Comparison of ENCODE assay signal across 8 cellular contexts in the genomic region with DNA sequence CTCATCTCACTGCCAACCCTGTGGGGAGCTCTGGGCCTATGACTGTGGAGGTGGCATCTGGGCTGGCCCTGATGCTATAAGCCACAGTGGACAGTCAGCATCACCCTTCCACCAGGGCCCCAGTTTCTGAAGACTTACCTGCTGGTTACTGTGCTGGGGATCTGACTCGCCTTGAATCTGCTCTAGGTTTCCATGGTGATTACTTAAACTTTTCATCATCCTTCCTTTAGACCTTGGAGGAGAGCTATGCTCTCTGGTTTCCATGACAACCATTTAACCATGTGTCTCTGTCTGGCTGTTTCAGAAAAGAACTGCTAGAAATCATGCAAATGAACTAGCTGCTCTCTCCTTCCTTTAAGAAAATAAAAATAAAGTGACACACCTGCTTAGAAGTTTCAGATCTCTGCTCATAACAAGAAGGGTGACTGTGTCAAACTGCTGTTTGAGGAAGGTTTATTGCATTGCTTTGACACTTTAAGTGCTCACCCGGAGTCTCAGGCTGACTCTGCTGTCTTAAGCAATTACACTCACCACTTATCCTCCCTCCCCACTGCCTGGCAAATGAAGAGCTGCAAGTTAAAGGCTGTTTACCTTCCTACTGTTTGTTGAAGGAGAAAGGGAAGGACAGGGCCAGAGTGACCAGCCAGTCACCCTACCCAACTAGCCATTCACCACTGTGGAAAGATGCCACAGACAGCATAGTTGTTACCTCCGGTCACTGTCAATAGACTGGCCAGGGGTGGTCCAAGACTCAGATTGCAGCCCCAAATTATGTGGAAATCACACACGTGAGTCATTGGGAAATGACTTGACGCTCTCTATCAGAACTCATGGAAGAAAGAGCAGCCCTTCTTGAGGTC.
DNase-seq lines count a peak whose midpoint lies in the region; ATAC-seq, FAIRE-seq and TF ChIP-seq lines count a peak whose summit lies in the region.

No MANE protein-coding gene starts in this region.

- H3K79me2 ChIP-seq in OCI-LY7 (ENCODE audit: insufficient read depth, low read depth, low read length) (no peaks in the 10 kb centered on the region), hepatocyte (no peaks in the 10 kb centered on the region)

- H3K27ac Mint-ChIP-seq in WTC11: no peak overlapping the region
- no peak overlapping the region for H3K27ac Mint-ChIP-seq in CD4-positive, alpha-beta T cell

- H4K20me1 ChIP-seq in OCI-LY7 (ENCODE audit: insufficient read depth, low read length) (no peaks in the 10 kb centered on the region), hepatocyte (ENCODE audit: insufficient read depth, poor library complexity, severe bottlenecking) (no peaks in the 10 kb centered on the region)

- DNase-seq in activated CD4-positive, alpha-beta T cell treated with anti-CD3 and anti-CD28 coated beads for 48 hours: peak; percentile 71
- no peak for DNase-seq in activated CD4-positive, alpha-beta T cell treated with anti-CD3 and anti-CD28 coated beads, Interleukin-2, amount 50 U/mL, for 4 hours
- DNase-seq in OCI-LY7 (ENCODE audit: low spot score): peak; percentile 96
- peak; percentile 62 for DNase-seq in hepatocyte (ENCODE audit: low spot score)
- no peak for DNase-seq in pancreas
- no peak for DNase-seq in WTC11 (ENCODE audit: low spot score)
- no peak for DNase-seq in CD4-positive, alpha-beta T cell

- no peaks in the 10 kb centered on the region for H3K36me3 Mint-ChIP-seq in WTC11
- no peaks in the 10 kb centered on the region for H3K36me3 Mint-ChIP-seq in CD4-positive, alpha-beta T cell (ENCODE audit: low read depth)

- TF ChIP-seq CTCF in OCI-LY7 (conservative IDR thresholded peaks at IDR 0.05; ENCODE audit: low read length): no peak
- no peak for TF ChIP-seq CTCF in hepatocyte (IDR thresholded peaks at IDR 0.05; ENCODE audit: poor library complexity)
- no peak for TF ChIP-seq CTCF in pancreas (IDR thresholded peaks at IDR 0.05)
- no peak for TF ChIP-seq CTCF in WTC11 (IDR thresholded peaks at IDR 0.05)
- no peak for TF ChIP-seq CTCF in CD4-positive, alpha-beta T cell (IDR thresholded peaks at IDR 0.05)

- POLR2A ChIA-PET in OCI-LY7 (lab: Charles Lee) (interaction anchor here (0.5 to 2.5 kb wide), 8 partner anchors 12 to 934 kb away, joined by 3 to 11 read pairs (median 4); no protein-coding TSS in a partner anchor), WTC11 (lab: Charles Lee) (interaction anchor here (0.6 kb wide), 1 partner anchor 23 kb away, joined by 3 read pairs; no protein-coding TSS in a partner anchor)
- POLR2A ChIA-PET in CD4-positive, alpha-beta T cell (lab: Charles Lee): no interaction called here

- BruUV-seq in OCI-LY7 (replicated peaks; lab: Mats Ljungman, UMichigan): no TSS peak

- H3K4me2 ChIP-seq in OCI-LY7 (ENCODE audit: low read length) (peak overlapping the region; percentile 88), hepatocyte (no peak overlapping the region)

- H3K9me3 Mint-ChIP-seq in WTC11: no peaks in the 10 kb centered on the region
- H3K9me3 Mint-ChIP-seq in CD4-positive, alpha-beta T cell: no peaks in the 10 kb centered on the region

- H3K4me3 Mint-ChIP-seq in WTC11: no peak overlapping the region
- no peak overlapping the region for H3K4me3 Mint-ChIP-seq in CD4-positive, alpha-beta T cell

- ATAC-seq in HG02642 (IDR thresholded peaks at IDR 0.05; ENCODE audit: poor library complexity, unreplicated experiment) (peak; percentile 94), pancreas (no peak), WTC11 (no peak)
- ATAC-seq in CD4-positive, alpha-beta T cell (ENCODE audit: poor library complexity): no peak

- no peaks in the 10 kb centered on the region for H3K27me3 ChIP-seq in hepatocyte
- H3K27me3 ChIP-seq in pancreas: no peaks in the 10 kb centered on the region
- no peaks in the 10 kb centered on the region for H3K27me3 ChIP-seq in CD4-positive, alpha-beta T cell (ENCODE audit: control insufficient read depth, insufficient read depth, low read length)

- H3K4me1 Mint-ChIP-seq in WTC11: peaks cover 23% of the 10 kb centered on the region
- no peaks in the 10 kb centered on the region for H3K4me1 Mint-ChIP-seq in CD4-positive, alpha-beta T cell (ENCODE audit: low read depth)

- no peaks in the 10 kb centered on the region for H3K36me3 ChIP-seq in OCI-LY7 (ENCODE audit: insufficient read depth, low read length)
- H3K36me3 ChIP-seq in hepatocyte (replicated peaks; ENCODE audit: insufficient read depth, low read depth): no peaks in the 10 kb centered on the region
- H3K36me3 ChIP-seq in pancreas: no peaks in the 10 kb centered on the region

- intact Hi-C loops in OCI-LY7 (cut with micrococcal nuclease; ENCODE audit: unreplicated experiment): loop anchor here (1.0 kb wide), 3 partner anchors 88 to 339 kb away; partner anchors contain the start of gene ALOX5AP
- intact Hi-C loops in pancreas (cut with DNase I): no loop called here
- intact Hi-C loops in CD4-positive, alpha-beta T cell (cut with DNase I, micrococcal nuclease): no loop called here

- H3K9me2 ChIP-seq in OCI-LY7 (ENCODE audit: insufficient read depth, low read length): no peaks in the 10 kb centered on the region
- no peaks in the 10 kb centered on the region for H3K9me2 ChIP-seq in hepatocyte (replicated peaks; ENCODE audit: insufficient read depth)

- H3K9me3 ChIP-seq in OCI-LY7 (ENCODE audit: low read length) (0 out of 2 replicates have a peak, but pooled peaks cover 7% of the 10 kb centered on the region), hepatocyte (ENCODE audit: low read depth) (no peaks in the 10 kb centered on the region), pancreas (no peaks in the 10 kb centered on the region)
- H3K9me3 ChIP-seq in CD4-positive, alpha-beta T cell (ENCODE audit: control insufficient read depth, low read length): no peaks in the 10 kb centered on the region

- peak overlapping the region; percentile 50 for H3K4me3 ChIP-seq in OCI-LY7 (ENCODE audit: low read depth, low read length, poor library complexity, severe bottlenecking)
- H3K4me3 ChIP-seq in hepatocyte: no peak overlapping the region
- no peak overlapping the region for H3K4me3 ChIP-seq in pancreas

- FAIRE-seq in pancreas (lab: Jason Lieb, UNC): no peak

- CTCF ChIA-PET in OCI-LY7 (lab: Charles Lee; ENCODE audit: unreplicated experiment): interaction anchor here (0.6 to 1.4 kb wide), 3 partner anchors 30 to 87 kb away, joined by 3 to 4 read pairs (median 3); no protein-coding TSS in a partner anchor
- CTCF ChIA-PET in WTC11 (lab: Charles Lee): interaction anchor here (0.6 kb wide), 1 partner anchor 24 kb away, joined by 3 read pairs; no protein-coding TSS in a partner anchor
- CTCF ChIA-PET in CD4-positive, alpha-beta T cell (lab: Charles Lee): interaction anchor here (0.5 kb wide), 1 partner anchor 25 kb away, joined by 3 read pairs; no protein-coding TSS in a partner anchor

- H3K27me3 Mint-ChIP-seq in WTC11 (ENCODE audit: low read depth): no peaks in the 10 kb centered on the region; the same call in none of the 2 replicates
- H3K27me3 Mint-ChIP-seq in CD4-positive, alpha-beta T cell: peaks cover 15% of the 10 kb centered on the region

- H3K27ac ChIP-seq in OCI-LY7 (ENCODE audit: low read depth, low read length, poor library complexity, severe bottlenecking) (peak overlapping the region; percentile 96), hepatocyte (no peak overlapping the region), pancreas (no peak overlapping the region)
- no peak overlapping the region for H3K27ac ChIP-seq in CD4-positive, alpha-beta T cell (ENCODE audit: low read depth, low read length)

- 58% methylated on average over 5 of the region's 5 CpGs for WGBS in hepatocyte (ENCODE audit: low lambda C conversion rate, missing lambda C conversion rate)
- WGBS in pancreas, 2 donors: 50 to 53% methylated on average over 5 of the region's 5 CpGs

- H2AFZ ChIP-seq in OCI-LY7 (ENCODE audit: low read length) (peak overlapping the region; percentile 72), hepatocyte (no peak overlapping the region)

- H3K4me1 ChIP-seq in OCI-LY7 (ENCODE audit: insufficient read depth, low read length, poor library complexity, severe bottlenecking) (peaks cover 44% of the 10 kb centered on the region), hepatocyte (ENCODE audit: insufficient read depth) (no peaks in the 10 kb centered on the region), pancreas (no peaks in the 10 kb centered on the region)

TF ChIP-seq in WTC11, 78 proteins besides CTCF, POLR2A, EP300 and RAD21 (continues in another document):
- TF ChIP-seq FOXJ3 (CRISPR knock-in tag; IDR thresholded peaks at IDR 0.05; ENCODE audit: borderline replicate concordance) (no peak), HMGA2 (CRISPR knock-in tag; IDR thresholded peaks at IDR 0.05) (no peak), ZNF281 (CRISPR knock-in tag; IDR thresholded peaks at IDR 0.05) (no peak)

Comparison
In these comparisons a context has a peak if more than half of its experiments do, and no peak if none do; other contexts are left out.
1. DNase-seq: peak in activated CD4-positive, alpha-beta T cell treated with anti-CD3 and anti-CD28 coated beads for 48 hours (single experiment), OCI-LY7 (single experiment) and hepatocyte (single experiment); none in activated CD4-positive, alpha-beta T cell treated with anti-CD3 and anti-CD28 coated beads, Interleukin-2, amount 50 U/mL, for 4 hours (0 of 2), pancreas (0 of 6), WTC11 (single experiment) and CD4-positive, alpha-beta T cell (0 of 10).